In the genomic region with DNA sequence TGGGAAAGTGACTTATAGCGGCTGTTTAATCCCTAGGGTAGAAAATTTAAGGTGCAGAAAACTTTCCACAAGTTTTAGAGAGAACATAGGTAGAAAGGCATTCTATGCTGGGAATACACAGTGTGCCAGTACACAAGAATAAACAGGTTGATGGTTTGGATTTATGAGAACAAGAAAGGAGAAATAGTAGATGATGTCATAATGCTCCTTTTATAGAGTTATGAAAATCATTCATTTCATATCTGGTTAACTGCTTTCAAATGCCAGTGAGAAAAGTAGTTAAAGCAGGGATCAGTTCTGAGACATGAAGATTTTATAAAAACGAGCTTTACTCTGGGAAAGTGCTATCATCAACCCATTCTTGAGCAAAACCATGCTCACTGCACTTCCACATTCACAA, we compare ENCODE assay signal across 18 cellular contexts.
A peak's percentile ranks its signal among the peaks of the same experiment; 100 is the strongest.
DNase-seq lines count a peak whose midpoint lies in the region; ATAC-seq, FAIRE-seq and TF ChIP-seq lines count a peak whose summit lies in the region.
"Had no signal": no experiment of that assay in that cellular context is flagged by ENCODE, and none has a peak within 500 bp of the region (broad histone marks: within the 10 kb centered on the region; RNA-seq: fewer than 3 reads in every experiment).

No MANE protein-coding gene starts in this region.

- H3K4me1 ChIP-seq in A549 = peaks cover 67% of the 10 kb centered on the region
- H3K4me1 ChIP-seq in HCT116 (ENCODE audit: control insufficient read depth in 1 of 2, insufficient read depth in 2 of 2, low read length in 2 of 2) = peaks cover 15 to 27% of the 10 kb centered on the region in 2 experiments
- peaks cover 23% of the 10 kb centered on the region for H3K4me1 ChIP-seq in Panc1 (ENCODE audit: control insufficient read depth, insufficient read depth, low read length)
- H3K4me1 ChIP-seq in mesendoderm (ENCODE audit: control insufficient read depth, low read depth, low read length) = peaks cover 11% of the 10 kb centered on the region

- no peaks in the 10 kb centered on the region for H3K27me3 Mint-ChIP-seq in T-helper 2 cell treated with Interferon-gamma antibody and Interleukin-4, amounts not matched to agents 5 μg/mL and 100 μg/mL, for 36 hours (ENCODE audit: low read depth)
- H3K27me3 Mint-ChIP-seq: IgD-negative memory B cell had no signal

- H2AFZ ChIP-seq in HCT116 (ENCODE audit: low read depth, low read length, poor library complexity, severe bottlenecking) = no peak overlapping the region

- RAD21 ChIA-PET in HCT116 (lab: Charles Lee; ENCODE audit: low non-redundant PET in 1 of 2, low total read pairs in 2 of 2, uncharacterized antibody in 2 of 2, unreplicated experiment in 2 of 2) = no interaction called here

- WGBS in A549 (ENCODE audit: missing lambda C conversion rate) = 87% methylated on average over 2 of the region's 2 CpGs
- no CpG with 5 or more reads among the region's 2 CpGs for WGBS in mesendoderm (ENCODE audit: extremely low coverage, insufficient coverage, low lambda C conversion rate)

- no peak for TF ChIP-seq RAD21 in A549 (conservative IDR thresholded peaks at IDR 0.05 in 1 of 2, IDR thresholded peaks at IDR 0.05 in 1 of 2)
- TF ChIP-seq RAD21 in HCT116 (IDR thresholded peaks at IDR 0.05; ENCODE audit: low read depth) = no peak

- H4K20me1 ChIP-seq in HCT116 (ENCODE audit: insufficient read depth) = no peaks in the 10 kb centered on the region

- no peak for ATAC-seq in A549
- ATAC-seq in HCT116 = no peak
- ATAC-seq in Panc1 = no peak

- TF ChIP-seq CTCF in A549 (IDR thresholded peaks at IDR 0.05) = no peak
- TF ChIP-seq CTCF in HCT116 (IDR thresholded peaks at IDR 0.05 in 2 of 3, conservative IDR thresholded peaks at IDR 0.05 in 1 of 3; ENCODE audit: borderline replicate concordance in 1 of 3, insufficient read depth in 1 of 3, low read depth in 2 of 3, low read length in 2 of 3) = no peak
- no peak for TF ChIP-seq CTCF in Panc1 (IDR thresholded peaks at IDR 0.05)

- no peaks in the 10 kb centered on the region; the same call in 1 of the 2 replicates for H3K79me2 ChIP-seq in HCT116 (ENCODE audit: insufficient read depth, low read length)
- no peaks in the 10 kb centered on the region for H3K79me2 ChIP-seq in mesendoderm (ENCODE audit: control insufficient read depth, insufficient read depth, low read length)

- H3K9me3 Mint-ChIP-seq in T-helper 2 cell treated with Interferon-gamma antibody and Interleukin-4, amounts not matched to agents 5 μg/mL and 100 μg/mL, for 36 hours = no peaks in the 10 kb centered on the region
- H3K9me3 Mint-ChIP-seq: H9 had no signal

- H2BK15ac ChIP-seq in mesendoderm (replicated peaks; ENCODE audit: low read depth) = no peak overlapping the region

- no peak overlapping the region for H2BK120ac ChIP-seq in mesendoderm (ENCODE audit: low read depth, low read length)

- H4K8ac ChIP-seq in mesendoderm (ENCODE audit: low read depth, low read length) = no peak overlapping the region

- H3K9me2 ChIP-seq in HCT116 (ENCODE audit: insufficient read depth) = 0 out of 2 replicates have a peak, but pooled peaks cover 4% of the 10 kb centered on the region

- H3K36me3 ChIP-seq in HCT116 (ENCODE audit: control insufficient read depth in 1 of 2, insufficient read depth in 2 of 2, low read length in 2 of 2) (no peaks in the 10 kb centered on the region), Panc1 (ENCODE audit: control insufficient read depth, insufficient read depth, low read length) (no peaks in the 10 kb centered on the region), mesendoderm (ENCODE audit: control insufficient read depth, insufficient read depth, low read length) (no peaks in the 10 kb centered on the region)

- H3K27me3 ChIP-seq in HCT116 (ENCODE audit: insufficient read depth, low read length) (no peaks in the 10 kb centered on the region), Panc1 (ENCODE audit: control insufficient read depth, insufficient read depth, low read length) (no peaks in the 10 kb centered on the region), mesendoderm (ENCODE audit: insufficient read depth, low read length, poor library complexity) (no peaks in the 10 kb centered on the region)

- DNase-seq in A549 (ENCODE audit: low read depth in 1 of 2, low spot score in 1 of 2) (no peak), HCT116 (ENCODE audit: low read depth, low spot score) (no peak), Panc1 (ENCODE audit: low read depth, low spot score) (no peak), mesendoderm (no peak), NCI-H2107 treated with DMSO at 0.1 percent for 48 hours (lab: John Stamatoyannopoulos, UW; ENCODE audit: unreplicated experiment) (no peak), dedifferentiated amniotic fluid mesenchymal stem cell (ENCODE audit: extremely low spot score) (no peak)
- no peak for DNase-seq in T-helper 2 cell treated with Interferon-gamma antibody and Interleukin-4, amounts not matched to agents 5 μg/mL and 100 μg/mL, for 36 hours (ENCODE audit: low spot score)
- DNase-seq: ACHN; CD4-positive, alpha-beta memory T cell; DMS153; DMS79; GDM1; H9; KBM-7 had no signal

- H3K4ac ChIP-seq in mesendoderm (ENCODE audit: low read depth, low read length) = peak overlapping the region; percentile 31

- intact Hi-C loops in HCT116 (cut with micrococcal nuclease) (no loop called here), Panc1 (cut with micrococcal nuclease; ENCODE audit: unreplicated experiment) (no loop called here)

- peak overlapping the region; percentile 78 to 83 for H3K27ac ChIP-seq in A549
- peak overlapping the region; percentile 18; the same call in 1 of the 2 replicates for H3K27ac ChIP-seq in HCT116 (ENCODE audit: low read depth, low read length)
- peak overlapping the region; percentile 74 for H3K27ac ChIP-seq in Panc1 (ENCODE audit: low read length)
- H3K27ac ChIP-seq in mesendoderm (ENCODE audit: low read depth, low read length) = peak overlapping the region; percentile 79
- H3K27ac ChIP-seq: HL-60 had no signal

- H3K18ac ChIP-seq in mesendoderm (ENCODE audit: low read length) = peak overlapping the region; percentile 76

- peak overlapping the region; percentile 63 for H2BK5ac ChIP-seq in mesendoderm (ENCODE audit: low read length)

- H3K23ac ChIP-seq in mesendoderm (ENCODE audit: low read length) = no peak overlapping the region

- H3K9me3 ChIP-seq in A549 = no peaks in the 10 kb centered on the region
- H3K9me3 ChIP-seq in HCT116 (ENCODE audit: control insufficient read depth in 1 of 2, insufficient read depth in 1 of 2, low read depth in 1 of 2, low read length in 2 of 2) = no peaks in the 10 kb centered on the region
- no peaks in the 10 kb centered on the region for H3K9me3 ChIP-seq in Panc1 (ENCODE audit: control insufficient read depth, insufficient read depth, low read depth, low read length)

- peaks cover 3% of the 10 kb centered on the region for H3K79me1 ChIP-seq in mesendoderm (ENCODE audit: low read length)

- CTCF ChIA-PET in A549 (lab: Yijun Ruan, JAX) (interaction anchor here (1.9 to 2.5 kb wide), 3 partner anchors 13 to 133 kb away, joined by 7 to 8 read pairs (median 8); no protein-coding TSS in a partner anchor), HCT116 (lab: Charles Lee) (no interaction called here), Panc1 (lab: Charles Lee) (no interaction called here)

- POLR2A ChIA-PET in A549 (lab: Yijun Ruan, JAX) = interaction anchor here (1.0 kb wide), 1 partner anchor 9 kb away, joined by 3 read pairs; no protein-coding TSS in a partner anchor
- POLR2A ChIA-PET in HCT116 (lab: Charles Lee) = no interaction called here
- POLR2A ChIA-PET in Panc1 (lab: Charles Lee) = no interaction called here

- in situ Hi-C loops in Panc1 (cut with HindIII; ENCODE audit: low pct_unique_long_range_greater_than_20kb, low sequenced_read_pairs) = no loop called here

- H4K5ac ChIP-seq in mesendoderm (ENCODE audit: low read length) = no peak overlapping the region

- TF ChIP-seq POLR2A in A549 (IDR thresholded peaks at IDR 0.05; ENCODE audit: low read length) (no peak), HCT116 (IDR thresholded peaks at IDR 0.05; ENCODE audit: borderline replicate concordance, extremely low read depth, insufficient read depth, insufficient read length) (no peak)

- no TSS peak for BruUV-seq in HCT116 (replicated peaks; lab: Mats Ljungman, UMichigan)
- BruUV-seq in Panc1 (replicated peaks; lab: Mats Ljungman, UMichigan) = no TSS peak

- no peak overlapping the region for H3K9ac ChIP-seq in HCT116 (ENCODE audit: low read length)
- no peak overlapping the region for H3K9ac ChIP-seq in mesendoderm (ENCODE audit: low read length)

- H3K27ac Mint-ChIP-seq in T-helper 2 cell treated with Interferon-gamma antibody and Interleukin-4, amounts not matched to agents 5 μg/mL and 100 μg/mL, for 36 hours = no peak overlapping the region
- H3K27ac Mint-ChIP-seq: CD14-positive monocyte; CD4-positive, alpha-beta memory T cell; IgD-negative memory B cell had no signal

- peak; percentile 36 for FAIRE-seq in A549 (lab: Jason Lieb, UNC)
- FAIRE-seq: H1 had no signal

- no peaks in the 10 kb centered on the region for H3K4me1 Mint-ChIP-seq in T-helper 2 cell treated with Interferon-gamma antibody and Interleukin-4, amounts not matched to agents 5 μg/mL and 100 μg/mL, for 36 hours (ENCODE audit: low read depth)
- H3K4me1 Mint-ChIP-seq: CD14-positive monocyte; CD4-positive, alpha-beta memory T cell; IgD-negative memory B cell had no signal

- H3K4me2 ChIP-seq in A549 = peak overlapping the region; percentile 73
- peak overlapping the region; percentile 62; the same call in 1 of the 2 replicates for H3K4me2 ChIP-seq in HCT116 (ENCODE audit: low read length)
- no peak overlapping the region for H3K4me2 ChIP-seq in mesendoderm (ENCODE audit: low read length)

- TF ChIP-seq EP300 in A549 (IDR thresholded peaks at IDR 0.05) = no peak

- no peaks in the 10 kb centered on the region for H3K36me3 Mint-ChIP-seq in T-helper 2 cell treated with Interferon-gamma antibody and Interleukin-4, amounts not matched to agents 5 μg/mL and 100 μg/mL, for 36 hours (ENCODE audit: low read depth)
- H3K36me3 Mint-ChIP-seq: CD14-positive monocyte; CD4-positive, alpha-beta memory T cell; IgD-negative memory B cell had no signal

- H2AK5ac ChIP-seq in mesendoderm (ENCODE audit: low read length) = no peak overlapping the region

- no peak overlapping the region for H3K4me3 ChIP-seq in A549
- H3K4me3 ChIP-seq in HCT116 (replicated peaks in 1 of 2; ENCODE audit: low read depth in 1 of 2, low read length in 2 of 2) = no peak overlapping the region
- no peak overlapping the region for H3K4me3 ChIP-seq in Panc1 (ENCODE audit: low read depth in 2 of 2, low read length in 2 of 2)
- H3K4me3 ChIP-seq in mesendoderm (ENCODE audit: low read length) = no peak overlapping the region

- peak overlapping the region; percentile 40 for H3K56ac ChIP-seq in mesendoderm (ENCODE audit: low read length)

- H3K4me3 Mint-ChIP-seq in T-helper 2 cell treated with Interferon-gamma antibody and Interleukin-4, amounts not matched to agents 5 μg/mL and 100 μg/mL, for 36 hours = no peak overlapping the region
- H3K4me3 Mint-ChIP-seq: CD14-positive monocyte; CD4-positive, alpha-beta memory T cell; H9; IgD-negative memory B cell had no signal

TF ChIP-seq in A549, 52 proteins besides CTCF, POLR2A, EP300 and RAD21 (continues in another document):
- no peak for TF ChIP-seq CHD2 (IDR thresholded peaks at IDR 0.05; ENCODE audit: low read length, partially characterized antibody)

TF ChIP-seq in HCT116, 20 proteins besides CTCF, POLR2A, EP300 and RAD21:
- TF ChIP-seq JUND (IDR thresholded peaks at IDR 0.05) = no peak

Comparison
In these comparisons a context has a peak if more than half of its experiments do, and no peak if none do; other contexts are left out.
1. H3K27ac ChIP-seq: peak in every context shown above with its lines; median percentile 80 in A549; 79 in mesendoderm; 74 in Panc1; 18 in HCT116.